ENCODE assay signal across 8 cellular contexts in genomic region chr19:50025794-50026549, GRCh38. TPM values are rescaled to one million over a fixed set of nuclear protein-coding genes. Genes with fewer than 3 reads are reported as not detected.
DNase-seq lines count a peak whose midpoint lies in the region; ATAC-seq and TF ChIP-seq lines count a peak whose summit lies in the region.

ZNF473 (plus strand) TSS chr19:50026005; CDS start chr19:50031083, 5,078 bp downstream.

- H3K4me1 ChIP-seq in HEK293 (ENCODE audit: control insufficient read depth, insufficient read depth, low read length) (peaks cover 6% of the 10 kb centered on the region), right atrium auricular region (peaks cover 0 to 23% of the 10 kb centered on the region in 2 donors), rectal smooth muscle tissue (ENCODE audit: control insufficient read depth, insufficient read depth, low read length) (peaks cover 5% of the 10 kb centered on the region), aorta (ENCODE audit: control insufficient read depth in 1 of 2, insufficient read depth in 2 of 2, low read length in 2 of 2) (no peaks in the 10 kb centered on the region)

- CTCF ChIA-PET in GM10248 (lab: Yijun Ruan, JAX) = no interaction called here
- CTCF ChIA-PET in HEK293 (lab: Yijun Ruan, JAX) = interaction anchor here (0.7 to 1.4 kb wide), 2 partner anchors 42 to 111 kb away, joined by 3 read pairs; no protein-coding TSS in a partner anchor

- H3K27ac ChIP-seq in HEK293 (ENCODE audit: extremely low read depth, low read depth, low read length) = peak within 1 kb of the TSS; percentile 47; the same call in 1 of the 2 replicates
- peak within 1 kb of the TSS; percentile 19 for H3K27ac ChIP-seq in adipose tissue (ENCODE audit: low read depth, low read length)
- peak within 1 kb of the TSS; percentile 88 for H3K27ac ChIP-seq in right atrium auricular region
- H3K27ac ChIP-seq in rectal smooth muscle tissue (ENCODE audit: low read depth, low read length) = peak within 1 kb of the TSS; percentile 95
- H3K27ac ChIP-seq in aorta (ENCODE audit: low read depth in 1 of 2, low read length in 2 of 2) = peak within 1 kb of the TSS in 1 of 2 donors; percentile 83

- peak within 1 kb of the TSS; percentile 90 for H3K4me3 ChIP-seq in HEK293 (ENCODE audit: low read depth, low read length)
- peak within 1 kb of the TSS; percentile 88 to 91 for H3K4me3 ChIP-seq in right atrium auricular region
- H3K4me3 ChIP-seq in rectal smooth muscle tissue (ENCODE audit: low read length) = peak within 1 kb of the TSS; percentile 99
- peak within 1 kb of the TSS; percentile 84 to 93 for H3K4me3 ChIP-seq in aorta (ENCODE audit: low read length in 2 of 2)

- WGBS in adipose tissue, 3 donors = 10 to 12% (median 10%) methylated on average over 45 of the region's 45 CpGs
- 7 to 11% methylated on average over 45 of the region's 45 CpGs for WGBS in aorta, 2 donors

- peak within 1 kb of the TSS; percentile 99 for H3K9ac ChIP-seq in rectal smooth muscle tissue (ENCODE audit: low read length)

- peaks cover 12 to 31% of the 10 kb centered on the region in 2 experiments; a peak in 2 of 3 replicates for H3K36me3 ChIP-seq in HEK293 (ENCODE audit: control insufficient read depth in 2 of 2, insufficient read depth in 1 of 2, low read length in 2 of 2)
- H3K36me3 ChIP-seq in right atrium auricular region = no peaks in the 10 kb centered on the region
- H3K36me3 ChIP-seq in rectal smooth muscle tissue (ENCODE audit: control insufficient read depth, insufficient read depth, low read length) = peaks cover under 1% of the 10 kb centered on the region
- peaks cover 0 to 4% of the 10 kb centered on the region in 2 donors for H3K36me3 ChIP-seq in aorta (ENCODE audit: control insufficient read depth in 1 of 2, insufficient read depth in 2 of 2, low read length in 1 of 2)

- intact Hi-C loops in aorta (cut with DNase I) = loop anchor here in 1 of 2 donors (1.0 kb wide), 1 partner anchor 22 kb away; no protein-coding TSS in a partner anchor

- H3K9me3 ChIP-seq in HEK293 (ENCODE audit: control insufficient read depth, insufficient read depth, low read depth, low read length) = no peaks in the 10 kb centered on the region
- no peaks in the 10 kb centered on the region for H3K9me3 ChIP-seq in right atrium auricular region
- H3K9me3 ChIP-seq in aorta (ENCODE audit: control insufficient read depth, low read length) = no peaks in the 10 kb centered on the region

- TF ChIP-seq CTCF in GM10248 (IDR thresholded peaks at IDR 0.05; ENCODE audit: control extremely low read depth, extremely low read depth, low read depth, missing control alignments) (no peak), HEK293 (tag by site-specific recombination; IDR thresholded peaks at IDR 0.05) (no peak), right atrium auricular region (IDR thresholded peaks at IDR 0.05) (no peak)

- DNase-seq in GM10248 (ENCODE audit: extremely low spot score) (peak; percentile 91), MV-4-11 (lab: John Stamatoyannopoulos, UW) (peak; percentile 99), T follicular helper cell (ENCODE audit: low read depth) (peak; percentile 91), right atrium auricular region (ENCODE audit: low spot score) (peak; percentile 97), aorta (peak; percentile 97)

- H3K27me3 ChIP-seq in right atrium auricular region (no peaks in the 10 kb centered on the region), rectal smooth muscle tissue (ENCODE audit: control insufficient read depth, insufficient read depth, low read length) (no peaks in the 10 kb centered on the region), aorta (ENCODE audit: control insufficient read depth in 1 of 2, insufficient read depth in 2 of 2, low read length in 1 of 2) (no peaks in the 10 kb centered on the region)

- ATAC-seq in aorta (ENCODE audit: low FRiP score) = peak; percentile 94

- POLR2A ChIA-PET in GM10248 (lab: Yijun Ruan, JAX) (interaction anchor here (0.6 kb wide), 1 partner anchor 88 kb away, joined by 3 read pairs; no protein-coding TSS in a partner anchor), HEK293 (lab: Yijun Ruan, JAX) (interaction anchor here (1.0 to 2.4 kb wide), 5 partner anchors 10 to 157 kb away, joined by 3 to 15 read pairs (median 4); partner anchors contain the start of genes ATF5 and NUP62)

TF ChIP-seq in HEK293, 187 proteins besides CTCF, POLR2A, EP300 and RAD21 (continues in another document):
- no peak; the same call in 1 of the 2 replicates for TF ChIP-seq ZNF362 (tag by site-specific recombination; IDR thresholded peaks at IDR 0.05)
- TF ChIP-seq, protein P1, sequence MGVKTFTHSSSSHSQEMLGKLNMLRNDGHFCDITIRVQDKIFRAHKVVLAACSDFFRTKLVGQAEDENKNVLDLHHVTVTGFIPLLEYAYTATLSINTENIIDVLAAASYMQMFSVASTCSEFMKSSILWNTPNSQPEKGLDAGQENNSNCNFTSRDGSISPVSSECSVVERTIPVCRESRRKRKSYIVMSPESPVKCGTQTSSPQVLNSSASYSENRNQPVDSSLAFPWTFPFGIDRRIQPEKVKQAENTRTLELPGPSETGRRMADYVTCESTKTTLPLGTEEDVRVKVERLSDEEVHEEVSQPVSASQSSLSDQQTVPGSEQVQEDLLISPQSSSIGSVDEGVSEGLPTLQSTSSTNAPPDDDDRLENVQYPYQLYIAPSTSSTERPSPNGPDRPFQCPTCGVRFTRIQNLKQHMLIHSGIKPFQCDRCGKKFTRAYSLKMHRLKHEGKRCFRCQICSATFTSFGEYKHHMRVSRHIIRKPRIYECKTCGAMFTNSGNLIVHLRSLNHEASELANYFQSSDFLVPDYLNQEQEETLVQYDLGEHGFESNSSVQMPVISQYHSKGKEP (tag by site-specific recombination; IDR thresholded peaks at IDR 0.05) = no peak
- TF ChIP-seq ZNF660 (tag by site-specific recombination; IDR thresholded peaks at IDR 0.05) = peak; percentile 65; the same call in 1 of the 2 replicates
- peak; percentile 67 for TF ChIP-seq SP7 (tag by site-specific recombination; IDR thresholded peaks at IDR 0.05)
- TF ChIP-seq ZNF777 (tag by site-specific recombination; IDR thresholded peaks at IDR 0.05; ENCODE audit: borderline replicate concordance) = no peak
- TF ChIP-seq, protein P2, sequence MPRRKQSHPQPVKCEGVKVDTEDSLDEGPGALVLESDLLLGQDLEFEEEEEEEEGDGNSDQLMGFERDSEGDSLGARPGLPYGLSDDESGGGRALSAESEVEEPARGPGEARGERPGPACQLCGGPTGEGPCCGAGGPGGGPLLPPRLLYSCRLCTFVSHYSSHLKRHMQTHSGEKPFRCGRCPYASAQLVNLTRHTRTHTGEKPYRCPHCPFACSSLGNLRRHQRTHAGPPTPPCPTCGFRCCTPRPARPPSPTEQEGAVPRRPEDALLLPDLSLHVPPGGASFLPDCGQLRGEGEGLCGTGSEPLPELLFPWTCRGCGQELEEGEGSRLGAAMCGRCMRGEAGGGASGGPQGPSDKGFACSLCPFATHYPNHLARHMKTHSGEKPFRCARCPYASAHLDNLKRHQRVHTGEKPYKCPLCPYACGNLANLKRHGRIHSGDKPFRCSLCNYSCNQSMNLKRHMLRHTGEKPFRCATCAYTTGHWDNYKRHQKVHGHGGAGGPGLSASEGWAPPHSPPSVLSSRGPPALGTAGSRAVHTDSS (tag by site-specific recombination; IDR thresholded peaks at IDR 0.05) = no peak
- TF ChIP-seq ZNF239 (tag by site-specific recombination; IDR thresholded peaks at IDR 0.05) = 0 out of 2 replicates have a peak, but pooled peaks have one; percentile 20
- no peak for TF ChIP-seq KLF10 (tag by site-specific recombination; IDR thresholded peaks at IDR 0.05)
- TF ChIP-seq ZNF555 (tag by site-specific recombination; conservative IDR thresholded peaks at IDR 0.05) = no peak
- TF ChIP-seq ZSCAN4 (tag by site-specific recombination; IDR thresholded peaks at IDR 0.05) = no peak
- TF ChIP-seq ZNF214 (tag by site-specific recombination; IDR thresholded peaks at IDR 0.05; ENCODE audit: borderline replicate concordance) = no peak
- TF ChIP-seq, protein P3, sequence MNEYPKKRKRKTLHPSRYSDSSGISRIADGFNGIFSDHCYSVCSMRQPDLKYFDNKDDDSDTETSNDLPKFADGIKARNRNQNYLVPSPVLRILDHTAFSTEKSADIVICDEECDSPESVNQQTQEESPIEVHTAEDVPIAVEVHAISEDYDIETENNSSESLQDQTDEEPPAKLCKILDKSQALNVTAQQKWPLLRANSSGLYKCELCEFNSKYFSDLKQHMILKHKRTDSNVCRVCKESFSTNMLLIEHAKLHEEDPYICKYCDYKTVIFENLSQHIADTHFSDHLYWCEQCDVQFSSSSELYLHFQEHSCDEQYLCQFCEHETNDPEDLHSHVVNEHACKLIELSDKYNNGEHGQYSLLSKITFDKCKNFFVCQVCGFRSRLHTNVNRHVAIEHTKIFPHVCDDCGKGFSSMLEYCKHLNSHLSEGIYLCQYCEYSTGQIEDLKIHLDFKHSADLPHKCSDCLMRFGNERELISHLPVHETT (tag by site-specific recombination; IDR thresholded peaks at IDR 0.05) = no peak
- peak; percentile 98 for TF ChIP-seq ZNF76 (tag by site-specific recombination; IDR thresholded peaks at IDR 0.05; ENCODE audit: borderline replicate concordance, low read depth)
- no peak for TF ChIP-seq ZNF138 (tag by site-specific recombination; IDR thresholded peaks at IDR 0.05; ENCODE audit: borderline replicate concordance)
- TF ChIP-seq ZBTB17 (tag by site-specific recombination; IDR thresholded peaks at IDR 0.05) = peak; percentile 63; the same call in 1 of the 2 replicates
- no peak for TF ChIP-seq PRDM1 (tag by site-specific recombination; IDR thresholded peaks at IDR 0.05)

RNA-seq across cellular contexts. Expression of gene ZNF473, which starts in this region (rescaled TPM):
- polyA plus RNA-seq in adipose tissue = 1 to 10 TPM; 2.1 to 2.5 (median 2.4) TPM
- 1 to 10 TPM; 2.3 to 4.2 TPM for total RNA-seq in right atrium auricular region
- total RNA-seq in aorta = 1 to 10 TPM; 8.0 to 9.5 TPM
- 1 to 10 TPM in 1 of 2 donors, under 1 TPM in 1; 0.75 to 2.3 TPM for polyA plus RNA-seq in aorta
